11 cellular contexts compared by ENCODE assay signal in the genomic region with DNA sequence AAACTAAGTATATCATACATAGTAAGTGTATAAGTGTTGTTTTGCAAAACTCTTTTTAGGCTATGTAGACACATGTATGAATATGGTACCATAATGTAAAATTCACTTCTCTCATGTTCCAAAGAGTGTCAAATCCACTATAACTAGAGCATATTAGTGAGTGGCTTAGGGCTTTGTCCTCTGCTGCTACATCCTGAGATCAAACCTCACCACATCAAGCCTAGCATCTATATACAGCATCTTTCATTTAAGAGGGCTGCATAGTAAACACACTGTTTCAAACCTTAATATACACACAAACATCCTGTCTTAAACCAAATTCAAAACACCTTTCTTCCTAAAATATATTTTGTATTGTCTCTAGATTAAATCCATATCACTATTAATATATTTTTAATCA. TPM values are rescaled to one million over a fixed set of nuclear protein-coding genes. Genes with fewer than 3 reads are reported as not detected.
DNase-seq lines count a peak whose midpoint lies in the region; ATAC-seq and TF ChIP-seq lines count a peak whose summit lies in the region.
"Had no signal": no experiment of that assay in that cellular context is flagged by ENCODE, and none has a peak within 500 bp of the region (broad histone marks: within the 10 kb centered on the region; RNA-seq: fewer than 3 reads in every experiment).

No MANE protein-coding gene starts in this region.

- H4K20me1 ChIP-seq in KMS-11 (ENCODE audit: insufficient read depth): no peaks in the 10 kb centered on the region

- intact Hi-C loops in CD8-positive, alpha-beta T cell (cut with DNase I, micrococcal nuclease): loop anchor here (1.0 to 10.0 kb wide), 9 partner anchors 11 to 1294 kb away; partner anchors contain the start of genes NAA16 (in 2 of the 2), AKAP11 (in 1 of the 2), DGKH (in 1 of the 2) and ELF1 (in 1 of the 2)
- intact Hi-C loops in naive thymus-derived CD4-positive, alpha-beta T cell (cut with micrococcal nuclease): loop anchor here (1.0 to 10.0 kb wide), 13 partner anchors 14 to 1414 kb away; partner anchors contain the start of genes FOXO1 (in 1 of the 2), KBTBD6 (in 1 of the 2), MRPS31 (in 1 of the 2) and NAA16 (in 1 of the 2)

- H3K4me3 ChIP-seq in CD8-positive, alpha-beta T cell (ENCODE audit: low read depth, low read length): peak overlapping the region; percentile 80
- no peak overlapping the region for H3K4me3 ChIP-seq in KMS-11 (IDR thresholded peaks at IDR 0.05; ENCODE audit: insufficient read depth, low read depth, low read length)
- H3K4me3 ChIP-seq in cardiac fibroblast (replicated peaks in 1 of 2; ENCODE audit: low read depth in 2 of 2, low read length in 2 of 2): peak overlapping the region; percentile 16 to 21
- H3K4me3 ChIP-seq in naive thymus-derived CD4-positive, alpha-beta T cell (ENCODE audit: low read length): peak overlapping the region; percentile 69

- peaks cover 68% of the 10 kb centered on the region for H3K4me1 Mint-ChIP-seq in CD8-positive, alpha-beta T cell (ENCODE audit: low read depth)
- peaks cover 51 to 85% (median 72%) of the 10 kb centered on the region in 7 donors for H3K4me1 Mint-ChIP-seq in naive thymus-derived CD4-positive, alpha-beta T cell
- H3K4me1 Mint-ChIP-seq in WTC11: peaks cover 21% of the 10 kb centered on the region

- H3K27me3 ChIP-seq in CD8-positive, alpha-beta T cell (ENCODE audit: insufficient read depth, low read length): no peaks in the 10 kb centered on the region
- H3K27me3 ChIP-seq in KMS-11 (ENCODE audit: insufficient read depth, low read depth): no peaks in the 10 kb centered on the region
- H3K27me3 ChIP-seq in naive thymus-derived CD4-positive, alpha-beta T cell (ENCODE audit: control insufficient read depth in 2 of 2, insufficient read depth in 2 of 2, low read length in 2 of 2): no peaks in the 10 kb centered on the region
- H3K27me3 ChIP-seq: adrenal gland had no signal

- H3K27ac ChIP-seq in CD8-positive, alpha-beta T cell (ENCODE audit: low read depth, low read length): peak overlapping the region; percentile 76
- H3K27ac ChIP-seq in KMS-11: peak overlapping the region; percentile 98
- H3K27ac ChIP-seq in naive thymus-derived CD4-positive, alpha-beta T cell (ENCODE audit: low read depth, low read length): peak overlapping the region; percentile 86

- no peaks in the 10 kb centered on the region for H3K27me3 Mint-ChIP-seq in CD8-positive, alpha-beta T cell (ENCODE audit: low read depth)
- no peaks in the 10 kb centered on the region for H3K27me3 Mint-ChIP-seq in naive thymus-derived CD4-positive, alpha-beta T cell
- H3K27me3 Mint-ChIP-seq in WTC11 (ENCODE audit: low read depth): no peaks in the 10 kb centered on the region

- H2AFZ ChIP-seq in KMS-11 (ENCODE audit: low read depth): no peak overlapping the region

- peak overlapping the region; percentile 75 for H3K27ac Mint-ChIP-seq in CD8-positive, alpha-beta T cell
- H3K27ac Mint-ChIP-seq in naive thymus-derived CD4-positive, alpha-beta T cell: peak overlapping the region; percentile 70 to 97 (median 95)
- no peak overlapping the region for H3K27ac Mint-ChIP-seq in WTC11

- peak overlapping the region; percentile 95 for H3K4me3 Mint-ChIP-seq in CD8-positive, alpha-beta T cell
- peak overlapping the region; percentile 86 to 99 (median 94) for H3K4me3 Mint-ChIP-seq in naive thymus-derived CD4-positive, alpha-beta T cell
- no peak overlapping the region for H3K4me3 Mint-ChIP-seq in WTC11

- H3K4me1 ChIP-seq in CD8-positive, alpha-beta T cell (ENCODE audit: insufficient read depth, low read length): peaks cover 52% of the 10 kb centered on the region
- peaks cover 52% of the 10 kb centered on the region for H3K4me1 ChIP-seq in KMS-11 (ENCODE audit: low read depth, poor library complexity, severe bottlenecking)
- H3K4me1 ChIP-seq in naive thymus-derived CD4-positive, alpha-beta T cell (ENCODE audit: control insufficient read depth in 2 of 2, insufficient read depth in 2 of 2, low read length in 2 of 2): peaks cover 40 to 43% of the 10 kb centered on the region in 2 donors

- no peaks in the 10 kb centered on the region for H3K36me3 ChIP-seq in CD8-positive, alpha-beta T cell (ENCODE audit: insufficient read depth, low read length)
- H3K36me3 ChIP-seq in KMS-11 (ENCODE audit: insufficient read depth): no peaks in the 10 kb centered on the region
- H3K36me3 ChIP-seq in naive thymus-derived CD4-positive, alpha-beta T cell (ENCODE audit: control insufficient read depth in 2 of 3, insufficient read depth in 3 of 3, low read length in 3 of 3): no peaks in the 10 kb centered on the region
- H3K36me3 ChIP-seq: adrenal gland had no signal

- DNase-seq in CD8-positive, alpha-beta T cell: no peak
- no peak for DNase-seq in cardiac fibroblast (ENCODE audit: low read depth in 2 of 2)
- peak in 6 of 9 donors; percentile 40 to 70 (median 64) for DNase-seq in naive thymus-derived CD4-positive, alpha-beta T cell
- no peak for DNase-seq in WTC11 (ENCODE audit: low spot score)
- no peak for DNase-seq in NCI-H1105 (lab: John Stamatoyannopoulos, UW)
- no peak for DNase-seq in midbrain (lab: John Stamatoyannopoulos, UW)
- DNase-seq in activated effector memory CD4-positive, alpha-beta T cell treated with anti-CD3 and anti-CD28 coated beads, Interleukin-2, amount 50 U/mL, for 16 hours: no peak
- DNase-seq: adrenal gland, NCI-H524 treated with DMSO at 0.1 percent for 48 hours had no signal

- peaks cover 99% of the 10 kb centered on the region for H3K79me2 ChIP-seq in KMS-11 (ENCODE audit: insufficient read depth, low read depth)

- no peak for TF ChIP-seq CTCF in CD8-positive, alpha-beta T cell (IDR thresholded peaks at IDR 0.05)
- TF ChIP-seq CTCF in KMS-11 (conservative IDR thresholded peaks at IDR 0.05; ENCODE audit: low read depth, low read length) (no peak), cardiac fibroblast (IDR thresholded peaks at IDR 0.05; ENCODE audit: low read depth, low read length) (no peak), WTC11 (IDR thresholded peaks at IDR 0.05) (no peak)

- ATAC-seq in CD8-positive, alpha-beta T cell: peak; percentile 50
- peak; percentile 66 for ATAC-seq in naive thymus-derived CD4-positive, alpha-beta T cell
- no peak for ATAC-seq in WTC11
- ATAC-seq: esophagus mucosa had no signal

- CTCF ChIA-PET in CD8-positive, alpha-beta T cell (lab: Charles Lee): interaction anchor here (0.7 kb wide), 1 partner anchor 34 kb away, joined by 3 read pairs; no protein-coding TSS in a partner anchor
- CTCF ChIA-PET in naive thymus-derived CD4-positive, alpha-beta T cell (lab: Charles Lee): interaction anchor here (1.0 to 2.1 kb wide), 3 partner anchors 12 to 39 kb away, joined by 4 to 9 read pairs (median 4); partner anchors contain the start of gene ELF1
- CTCF ChIA-PET in WTC11 (lab: Charles Lee): no interaction called here

- no peaks in the 10 kb centered on the region for H3K9me3 Mint-ChIP-seq in CD8-positive, alpha-beta T cell
- no peaks in the 10 kb centered on the region for H3K9me3 Mint-ChIP-seq in naive thymus-derived CD4-positive, alpha-beta T cell
- no peaks in the 10 kb centered on the region for H3K9me3 Mint-ChIP-seq in WTC11

- POLR2A ChIA-PET in CD8-positive, alpha-beta T cell (lab: Charles Lee): interaction anchor here (1.5 to 2.8 kb wide), 3 partner anchors 31 to 80 kb away, joined by 4 to 13 read pairs (median 8); partner anchors contain the start of gene WBP4
- POLR2A ChIA-PET in naive thymus-derived CD4-positive, alpha-beta T cell (lab: Charles Lee): interaction anchor here (0.6 to 4.8 kb wide), 8 partner anchors 12 to 333 kb away, joined by 3 to 27 read pairs (median 6); partner anchors contain the start of genes ELF1 and WBP4
- POLR2A ChIA-PET in WTC11 (lab: Charles Lee): no interaction called here

- H3K9me3 ChIP-seq in CD8-positive, alpha-beta T cell (ENCODE audit: low read length): no peaks in the 10 kb centered on the region
- H3K9me3 ChIP-seq in naive thymus-derived CD4-positive, alpha-beta T cell (ENCODE audit: control insufficient read depth in 2 of 3, low read length in 3 of 3): no peaks in the 10 kb centered on the region
- H3K9me3 ChIP-seq: adrenal gland had no signal

- peak overlapping the region; percentile 96 for H3K9ac ChIP-seq in KMS-11

- peak overlapping the region; percentile 81 for H3K4me2 ChIP-seq in KMS-11

- peaks cover 50% of the 10 kb centered on the region for H3K36me3 Mint-ChIP-seq in CD8-positive, alpha-beta T cell
- peaks cover 0 to 34% (median 16%) of the 10 kb centered on the region in 5 donors for H3K36me3 Mint-ChIP-seq in naive thymus-derived CD4-positive, alpha-beta T cell
- H3K36me3 Mint-ChIP-seq in WTC11: no peaks in the 10 kb centered on the region

TF ChIP-seq in WTC11, 78 proteins besides CTCF, POLR2A, EP300 and RAD21 (continues in another document):
- no peak for TF ChIP-seq ERG (CRISPR knock-in tag; IDR thresholded peaks at IDR 0.05)
- TF ChIP-seq FOXK1 (CRISPR knock-in tag; IDR thresholded peaks at IDR 0.05): no peak
- TF ChIP-seq KAT7 (CRISPR knock-in tag; IDR thresholded peaks at IDR 0.05; ENCODE audit: borderline replicate concordance): no peak
- TF ChIP-seq ATF3 (CRISPR knock-in tag; conservative IDR thresholded peaks at IDR 0.05): no peak
- TF ChIP-seq RELA (CRISPR knock-in tag; IDR thresholded peaks at IDR 0.05; ENCODE audit: borderline replicate concordance): no peak
- TF ChIP-seq TCF7 (CRISPR knock-in tag; IDR thresholded peaks at IDR 0.05; ENCODE audit: low read depth): no peak
- no peak for TF ChIP-seq MLX (CRISPR knock-in tag; IDR thresholded peaks at IDR 0.05)

RNA-seq across cellular contexts. Expression of gene ELF1, which starts 38.6 kb away (rescaled TPM):
- total RNA-seq in CD8-positive, alpha-beta T cell: 100 to 1,000 TPM; 308 to 313 TPM
- total RNA-seq in naive thymus-derived CD4-positive, alpha-beta T cell: 100 to 1,000 TPM; 117 to 193 (median 180) TPM
- polyA plus RNA-seq in naive thymus-derived CD4-positive, alpha-beta T cell: 100 to 1,000 TPM; 134 to 142 TPM
- total RNA-seq in WTC11 (2021): 17.4 to 19.3 TPM (median 18.7 TPM) in 3 replicates

Comparison
In these comparisons a context has a peak if more than half of its experiments do, and no peak if none do; other contexts are left out.
1. DNase-seq: peak in naive thymus-derived CD4-positive, alpha-beta T cell (6 of 9); none in CD8-positive, alpha-beta T cell (0 of 7), cardiac fibroblast (0 of 2), WTC11 (single experiment), NCI-H1105 (single experiment), midbrain (single experiment) and activated effector memory CD4-positive, alpha-beta T cell treated with anti-CD3 and anti-CD28 coated beads, Interleukin-2, amount 50 U/mL, for 16 hours (single experiment).
2. Peak in every context shown above with its lines, with median percentiles within 50 percentile points of each other: H3K27ac ChIP-seq.